9 cellular contexts compared by ENCODE assay signal in the genomic region with DNA sequence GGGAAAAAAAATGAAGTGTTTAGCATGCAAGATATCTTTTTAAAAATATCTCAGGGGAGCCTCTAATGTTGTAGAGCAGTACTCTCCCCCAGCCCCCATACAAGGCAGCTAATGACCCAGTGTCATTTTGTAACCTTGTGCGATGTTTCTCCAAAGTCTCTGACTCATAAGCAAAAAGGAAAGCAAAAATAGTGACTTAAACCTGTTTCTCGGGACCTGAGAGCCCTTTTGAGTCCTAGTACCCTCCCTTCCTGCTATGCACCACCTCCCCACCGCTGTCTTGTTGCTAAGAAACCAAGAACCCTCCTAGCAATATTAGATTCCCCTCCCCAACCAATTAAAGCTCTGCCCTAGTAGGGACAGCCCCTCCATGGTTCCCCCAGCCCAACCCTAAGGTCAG. TPM values are rescaled to one million over a fixed set of nuclear protein-coding genes. Genes with fewer than 3 reads are reported as not detected.
DNase-seq lines count a peak whose midpoint lies in the region; ATAC-seq lines count a peak whose summit lies in the region.
"Had no signal": no experiment of that assay in that cellular context is flagged by ENCODE, and none has a peak within 500 bp of the region (broad histone marks: within the 10 kb centered on the region; RNA-seq: fewer than 3 reads in every experiment).

No MANE protein-coding gene starts in this region.

- H3K27ac Mint-ChIP-seq in naive thymus-derived CD4-positive, alpha-beta T cell: peak overlapping the region in 5 of 9 donors; percentile 19 to 89 (median 43)

- no peaks in the 10 kb centered on the region for H3K36me3 ChIP-seq in naive thymus-derived CD4-positive, alpha-beta T cell (ENCODE audit: control insufficient read depth in 2 of 3, insufficient read depth in 3 of 3, low read length in 3 of 3)

- intact Hi-C loops in naive thymus-derived CD4-positive, alpha-beta T cell (cut with micrococcal nuclease): loop anchor here in 1 of 2 donors (1.0 kb wide), 3 partner anchors 31 to 356 kb away; partner anchors contain the start of gene RSAD1

- peaks cover 0 to 3% (median 0%) of the 10 kb centered on the region in 5 donors for H3K36me3 Mint-ChIP-seq in naive thymus-derived CD4-positive, alpha-beta T cell

- H3K4me1 Mint-ChIP-seq in naive thymus-derived CD4-positive, alpha-beta T cell: peaks cover 0 to 40% (median 26%) of the 10 kb centered on the region in 7 donors

- peak overlapping the region in 2 of 10 donors; percentile 17 to 74 for H3K4me3 Mint-ChIP-seq in naive thymus-derived CD4-positive, alpha-beta T cell

- CTCF ChIA-PET in naive thymus-derived CD4-positive, alpha-beta T cell (lab: Charles Lee): interaction anchor here (0.9 kb wide), 1 partner anchor 36 kb away, joined by 3 read pairs; the partner anchor contains the start of gene SPATA20

- no peaks in the 10 kb centered on the region for H3K9me3 ChIP-seq in naive thymus-derived CD4-positive, alpha-beta T cell (ENCODE audit: control insufficient read depth in 2 of 3, low read length in 3 of 3)

- ATAC-seq in GM19035 (IDR thresholded peaks at IDR 0.05; ENCODE audit: unreplicated experiment): peak; percentile 72
- peak; percentile 80 for ATAC-seq in HG02884 (IDR thresholded peaks at IDR 0.05; ENCODE audit: unreplicated experiment)
- peak; percentile 41 for ATAC-seq in naive thymus-derived CD4-positive, alpha-beta T cell

- POLR2A ChIA-PET in naive thymus-derived CD4-positive, alpha-beta T cell (lab: Charles Lee): interaction anchor here (0.9 kb wide), 1 partner anchor 31 kb away, joined by 3 read pairs; no protein-coding TSS in a partner anchor

- H3K4me3 ChIP-seq in naive thymus-derived CD4-positive, alpha-beta T cell (ENCODE audit: low read length): no peak overlapping the region

- H3K9me3 Mint-ChIP-seq in naive thymus-derived CD4-positive, alpha-beta T cell: no peaks in the 10 kb centered on the region

- H3K4me1 ChIP-seq in naive thymus-derived CD4-positive, alpha-beta T cell (ENCODE audit: control insufficient read depth in 2 of 2, insufficient read depth in 2 of 2, low read length in 2 of 2): peaks cover 7 to 10% of the 10 kb centered on the region in 2 donors

- peak; percentile 72 for DNase-seq in activated CD4-positive, alpha-beta T cell treated with anti-CD3 and anti-CD28 coated beads for 48 hours
- peak in 4 of 9 donors; percentile 10 to 47 (median 18) for DNase-seq in naive thymus-derived CD4-positive, alpha-beta T cell
- DNase-seq in NCI-H2081 treated with DMSO at 0.1 percent for 48 hours (lab: John Stamatoyannopoulos, UW): no peak
- DNase-seq in 8988T: no peak
- no peak for DNase-seq in MV-4-11 (lab: John Stamatoyannopoulos, UW)
- no peak for DNase-seq in NCI-H1930 (lab: John Stamatoyannopoulos, UW)

- no peaks in the 10 kb centered on the region for H3K27me3 ChIP-seq in naive thymus-derived CD4-positive, alpha-beta T cell (ENCODE audit: control insufficient read depth in 2 of 2, insufficient read depth in 2 of 2, low read length in 2 of 2)

- no peak overlapping the region for H3K27ac ChIP-seq in naive thymus-derived CD4-positive, alpha-beta T cell (ENCODE audit: low read depth, low read length)

- peaks cover 0 to 9% (median 0%) of the 10 kb centered on the region in 5 donors for H3K27me3 Mint-ChIP-seq in naive thymus-derived CD4-positive, alpha-beta T cell

RNA-seq across cellular contexts. Expression of gene MYCBPAP, which starts 2.8 kb away (rescaled TPM):
- 1 to 10 TPM in 4 of 5 experiments, under 1 TPM in 1; 0.90 to 9.0 (median 8.6) TPM for total RNA-seq in naive thymus-derived CD4-positive, alpha-beta T cell
- under 1 TPM in 1 of 2 donors, not detected in 1; 0.59 TPM for polyA plus RNA-seq in naive thymus-derived CD4-positive, alpha-beta T cell

RNA-seq across cellular contexts. Expression of gene EPN3, which starts 21.5 kb away (rescaled TPM):
- not detected for total RNA-seq in naive thymus-derived CD4-positive, alpha-beta T cell
- polyA plus RNA-seq in naive thymus-derived CD4-positive, alpha-beta T cell: not detected
- total RNA-seq: subcutaneous adipose tissue had no signal

RNA-seq across cellular contexts. Expression of gene RSAD1, which starts 32.4 kb away (rescaled TPM):
- 10 to 100 TPM; 38.3 to 91.0 (median 54.6) TPM for total RNA-seq in naive thymus-derived CD4-positive, alpha-beta T cell
- polyA plus RNA-seq in naive thymus-derived CD4-positive, alpha-beta T cell: 10 to 100 TPM; 56.8 to 76.0 TPM

RNA-seq across cellular contexts. Expression of gene SPATA20, which starts 35.9 kb away (rescaled TPM):
- total RNA-seq in naive thymus-derived CD4-positive, alpha-beta T cell: 10 to 100 TPM; 14.3 to 19.4 (median 16.4) TPM
- polyA plus RNA-seq in naive thymus-derived CD4-positive, alpha-beta T cell: 1 to 10 TPM; 3.7 to 5.6 TPM

RNA-seq across cellular contexts. Expression of gene CHAD, which starts 42.4 kb away (rescaled TPM):
- not detected for total RNA-seq in naive thymus-derived CD4-positive, alpha-beta T cell
- not detected for polyA plus RNA-seq in naive thymus-derived CD4-positive, alpha-beta T cell
- total RNA-seq: subcutaneous adipose tissue had no signal
